ENCODE assay signal across 10 cellular contexts in genomic region chr2:177245010-177245422, GRCh38. TPM values are rescaled to one million over a fixed set of nuclear protein-coding genes. Genes with fewer than 3 reads are reported as not detected.
DNase-seq lines count a peak whose midpoint lies in the region; ATAC-seq and TF ChIP-seq lines count a peak whose summit lies in the region.
"Had no signal": no experiment of that assay in that cellular context is flagged by ENCODE, and none has a peak within 500 bp of the region (broad histone marks: within the 10 kb centered on the region; RNA-seq: fewer than 3 reads in every experiment).

No MANE protein-coding gene starts in this region.

- TF ChIP-seq CTCF in glutamatergic neuron (IDR thresholded peaks at IDR 0.05; ENCODE audit: partially characterized antibody, unreplicated experiment) (no peak), GM20000 (IDR thresholded peaks at IDR 0.05; ENCODE audit: extremely low read depth, missing control alignments) (no peak)

- H3K27ac Mint-ChIP-seq in activated CD4-positive, alpha-beta T cell treated with anti-CD3 and anti-CD28 coated beads, Interleukin-2, amount 10 ng/mL, durations not matched to agents 24 days and 14 days: peak overlapping the region; percentile 79
- H3K27ac Mint-ChIP-seq in glutamatergic neuron (ENCODE audit: unreplicated experiment): peak overlapping the region; percentile 30

- peaks cover 58% of the 10 kb centered on the region for H3K4me1 Mint-ChIP-seq in activated CD4-positive, alpha-beta T cell treated with anti-CD3 and anti-CD28 coated beads, Interleukin-2, amount 10 ng/mL, durations not matched to agents 24 days and 14 days
- peaks cover 40% of the 10 kb centered on the region for H3K4me1 Mint-ChIP-seq in glutamatergic neuron (ENCODE audit: low read depth, unreplicated experiment)

- peaks cover 19 to 84% (median 79%) of the 10 kb centered on the region in 5 donors for H3K4me1 ChIP-seq in subcutaneous abdominal adipose tissue (ENCODE audit: control insufficient read depth in 5 of 5, insufficient read depth in 5 of 5, low read length in 5 of 5)

- no peaks in the 10 kb centered on the region for H3K27me3 ChIP-seq in subcutaneous abdominal adipose tissue (ENCODE audit: control insufficient read depth in 5 of 5, insufficient read depth in 4 of 5, low read length in 5 of 5)
- H3K27me3 ChIP-seq: BLaER1 treated with 17β-estradiol and CSF1 and Interleukin-3, amounts not matched to agents 10 nM and 100 nM had no signal

- peak overlapping the region in 2 of 5 donors; percentile 57 to 64 for H3K9ac ChIP-seq in subcutaneous abdominal adipose tissue (ENCODE audit: low read length in 5 of 5)

- no peaks in the 10 kb centered on the region for H3K9me3 Mint-ChIP-seq in activated CD4-positive, alpha-beta T cell treated with anti-CD3 and anti-CD28 coated beads, Interleukin-2, amount 10 ng/mL, durations not matched to agents 24 days and 14 days
- H3K9me3 Mint-ChIP-seq in glutamatergic neuron (ENCODE audit: unreplicated experiment): peaks cover 1% of the 10 kb centered on the region

- peaks cover 0 to 2% (median 0%) of the 10 kb centered on the region in 5 donors for H3K36me3 ChIP-seq in subcutaneous abdominal adipose tissue (ENCODE audit: control insufficient read depth in 5 of 5, insufficient read depth in 5 of 5, low read length in 5 of 5)

- H3K27me3 Mint-ChIP-seq in activated CD4-positive, alpha-beta T cell treated with anti-CD3 and anti-CD28 coated beads, Interleukin-2, amount 10 ng/mL, durations not matched to agents 24 days and 14 days: no peaks in the 10 kb centered on the region
- no peaks in the 10 kb centered on the region for H3K27me3 Mint-ChIP-seq in glutamatergic neuron (ENCODE audit: unreplicated experiment)

- intact Hi-C loops in activated CD4-positive, alpha-beta T cell treated with anti-CD3 and anti-CD28 coated beads, Interleukin-2, amount 10 ng/mL, durations not matched to agents 24 days and 14 days (cut with micrococcal nuclease): no loop called here

- no peak overlapping the region for H3K4me3 Mint-ChIP-seq in activated CD4-positive, alpha-beta T cell treated with anti-CD3 and anti-CD28 coated beads, Interleukin-2, amount 10 ng/mL, durations not matched to agents 24 days and 14 days
- no peak overlapping the region for H3K4me3 Mint-ChIP-seq in glutamatergic neuron (ENCODE audit: unreplicated experiment)

- DNase-seq in activated CD4-positive, alpha-beta T cell treated with anti-CD3 and anti-CD28 coated beads, Interleukin-2, amount 10 ng/mL, durations not matched to agents 24 days and 14 days: no peak
- DNase-seq in activated CD4-positive, alpha-beta T cell treated with anti-CD3 and anti-CD28 coated beads, Interleukin-2, amount 50 U/mL, for 1 hour: no peak
- peak; percentile 52 to 88 for DNase-seq in SW 1271 (lab: John Stamatoyannopoulos, UW)
- no peak for DNase-seq in glutamatergic neuron
- no peak for DNase-seq in GM20000 (ENCODE audit: low spot score)
- no peak for DNase-seq in stimulated activated CD4-positive, alpha-beta T cell treated with anti-CD3 and anti-CD28 coated beads, Interleukin-1b, Interleukin-23, amount 100 ng/mL, for 48 hours
- DNase-seq: posterior cingulate gyrus had no signal

- no peak for ATAC-seq in GM19351 (IDR thresholded peaks at IDR 0.05; ENCODE audit: unreplicated experiment)

- no peaks in the 10 kb centered on the region for H3K9me3 ChIP-seq in subcutaneous abdominal adipose tissue (ENCODE audit: control insufficient read depth in 5 of 5, low read length in 5 of 5)
- H3K9me3 ChIP-seq: BLaER1 treated with 17β-estradiol and CSF1 and Interleukin-3, amounts not matched to agents 10 nM and 100 nM had no signal

- H3K27ac ChIP-seq in subcutaneous abdominal adipose tissue (ENCODE audit: low read depth, low read length): peak overlapping the region; percentile 99

- no peak overlapping the region for H3K4me3 ChIP-seq in subcutaneous abdominal adipose tissue (ENCODE audit: low read depth in 1 of 5, low read length in 5 of 5)
- H3K4me3 ChIP-seq: BLaER1 treated with 17β-estradiol and CSF1 and Interleukin-3, amounts not matched to agents 10 nM and 100 nM had no signal

- peaks cover 33% of the 10 kb centered on the region for H3K36me3 Mint-ChIP-seq in activated CD4-positive, alpha-beta T cell treated with anti-CD3 and anti-CD28 coated beads, Interleukin-2, amount 10 ng/mL, durations not matched to agents 24 days and 14 days (ENCODE audit: low read depth)
- no peaks in the 10 kb centered on the region for H3K36me3 Mint-ChIP-seq in glutamatergic neuron (ENCODE audit: unreplicated experiment)

RNA-seq across cellular contexts. Expression of gene NFE2L2, which starts 19.5 kb away (rescaled TPM):
- total RNA-seq in activated CD4-positive, alpha-beta T cell treated with anti-CD3 and anti-CD28 coated beads, Interleukin-2, amount 10 ng/mL, durations not matched to agents 24 days and 14 days: 63.5 and 63.7 TPM in 2 replicates
- 51.4 TPM for total RNA-seq in glutamatergic neuron (ENCODE audit: unreplicated experiment)

RNA-seq across cellular contexts. Expression of gene HNRNPA3, which starts 32.4 kb away (rescaled TPM):
- total RNA-seq in activated CD4-positive, alpha-beta T cell treated with anti-CD3 and anti-CD28 coated beads, Interleukin-2, amount 10 ng/mL, durations not matched to agents 24 days and 14 days: 333 and 336 TPM in 2 replicates
- 251 TPM for total RNA-seq in glutamatergic neuron (ENCODE audit: unreplicated experiment)

Comparison
In these comparisons a context has a peak if more than half of its experiments do, and no peak if none do; other contexts are left out.
1. DNase-seq: peak in SW 1271 (2 of 2); none in activated CD4-positive, alpha-beta T cell treated with anti-CD3 and anti-CD28 coated beads, Interleukin-2, amount 10 ng/mL, durations not matched to agents 24 days and 14 days (single experiment), activated CD4-positive, alpha-beta T cell treated with anti-CD3 and anti-CD28 coated beads, Interleukin-2, amount 50 U/mL, for 1 hour (single experiment), glutamatergic neuron (single experiment), GM20000 (single experiment) and stimulated activated CD4-positive, alpha-beta T cell treated with anti-CD3 and anti-CD28 coated beads, Interleukin-1b, Interleukin-23, amount 100 ng/mL, for 48 hours (single experiment).